10 cellular contexts compared by ENCODE assay signal in the genomic region with DNA sequence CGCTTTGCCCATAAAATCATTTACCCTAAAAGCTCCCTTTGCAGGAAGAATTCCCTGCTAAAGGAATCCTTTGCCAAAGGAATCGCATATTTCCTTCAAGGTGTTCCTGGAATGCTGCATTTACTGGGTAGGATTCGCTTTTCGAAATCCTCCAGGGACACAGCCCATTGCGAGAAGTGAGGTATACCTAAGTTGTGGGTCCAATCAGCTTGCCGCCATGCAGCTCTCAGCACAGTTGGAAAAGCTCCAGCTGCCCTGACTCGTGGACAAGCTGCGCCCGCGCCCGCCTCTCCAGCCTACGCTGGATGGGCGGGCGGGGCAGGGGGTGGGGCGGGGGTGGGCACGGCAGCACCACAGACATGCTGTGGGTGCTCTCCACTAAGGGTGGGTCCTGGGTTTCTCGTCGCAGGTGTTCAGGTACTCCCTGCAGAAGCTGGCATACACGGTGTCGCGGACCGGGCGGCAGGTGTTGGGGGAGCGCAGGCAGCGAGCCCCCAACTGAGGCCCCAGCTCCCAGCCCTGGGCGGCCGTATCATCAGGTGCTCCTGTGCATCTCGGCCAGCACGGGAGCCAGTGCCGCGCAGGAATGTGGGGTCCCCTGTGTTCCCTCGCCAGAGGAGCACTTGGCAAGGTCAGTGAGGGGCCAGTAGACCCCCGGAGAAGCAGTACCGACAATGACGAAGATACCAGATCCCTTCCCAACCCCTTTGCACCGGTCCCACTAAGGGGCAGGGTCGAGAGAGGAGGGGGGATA. TPM values are rescaled to one million over a fixed set of nuclear protein-coding genes. Genes with fewer than 3 reads are reported as not detected.
DNase-seq lines count a peak whose midpoint lies in the region; ATAC-seq, FAIRE-seq and TF ChIP-seq lines count a peak whose summit lies in the region.
"Had no signal": no experiment of that assay in that cellular context is flagged by ENCODE, and none has a peak within 500 bp of the region (broad histone marks: within the 10 kb centered on the region; RNA-seq: fewer than 3 reads in every experiment).

No MANE protein-coding gene starts in this region.

- 59 to 77% methylated on average over 7 to 27 of the region's 37 CpGs for WGBS in thyroid gland, 2 donors

- H3K4me3 ChIP-seq in endothelial cell of umbilical vein (replicated peaks in 1 of 3; ENCODE audit: insufficient read depth in 1 of 3, low read depth in 1 of 3, low read length in 3 of 3) (no peak overlapping the region), lower lobe of right lung (peak overlapping the region; percentile 38), thyroid gland (replicated peaks in 1 of 3) (no peak overlapping the region), tibial artery (no peak overlapping the region)

- H3K9me3 ChIP-seq in endothelial cell of umbilical vein (replicated peaks; ENCODE audit: control insufficient read depth, insufficient read depth, low read length), result no peaks in the 10 kb centered on the region
- no peaks in the 10 kb centered on the region for H3K9me3 ChIP-seq in lower lobe of right lung
- H3K9me3 ChIP-seq in thyroid gland, result no peaks in the 10 kb centered on the region
- no peaks in the 10 kb centered on the region for H3K9me3 ChIP-seq in tibial artery

- TF ChIP-seq POLR2A in endothelial cell of umbilical vein (IDR thresholded peaks at IDR 0.05; ENCODE audit: low read depth, low read length) (no peak), thyroid gland (IDR thresholded peaks at IDR 0.05) (no peak)

- H3K27me3 ChIP-seq in endothelial cell of umbilical vein (ENCODE audit: control insufficient read depth in 2 of 2, insufficient read depth in 2 of 2, low read length in 2 of 2) (no peaks in the 10 kb centered on the region), lower lobe of right lung (ENCODE audit: low read depth) (no peaks in the 10 kb centered on the region), thyroid gland (no peaks in the 10 kb centered on the region), tibial artery (no peaks in the 10 kb centered on the region)

- peaks cover 80% of the 10 kb centered on the region for H3K79me2 ChIP-seq in endothelial cell of umbilical vein (ENCODE audit: control insufficient read depth, insufficient read depth, low read length)

- intact Hi-C loops in endothelial cell of umbilical vein (cut with micrococcal nuclease) (no loop called here), lower lobe of right lung (cut with DNase I) (no loop called here), thyroid gland (cut with DNase I) (no loop called here), tibial artery (cut with DNase I; ENCODE audit: low total_unique reads) (no loop called here)

- POLR2A ChIA-PET in endothelial cell of umbilical vein (lab: Charles Lee), result no interaction called here

- ATAC-seq in lower lobe of right lung (peak; percentile 76 to 77), GM18867 (IDR thresholded peaks at IDR 0.05; ENCODE audit: unreplicated experiment) (no peak), GM18861 (IDR thresholded peaks at IDR 0.05; ENCODE audit: unreplicated experiment) (no peak)
- ATAC-seq: activated CD8-positive, alpha-beta T cell treated with anti-CD3 and anti-CD28 coated beads for 36 hours had no signal

- no peak for TF ChIP-seq CTCF in endothelial cell of umbilical vein (IDR thresholded peaks at IDR 0.05; ENCODE audit: extremely low read depth in 1 of 2, insufficient read depth in 1 of 2, low read depth in 1 of 2, low read length in 2 of 2)
- no peak for TF ChIP-seq CTCF in lower lobe of right lung (IDR thresholded peaks at IDR 0.05)
- no peak for TF ChIP-seq CTCF in thyroid gland (IDR thresholded peaks at IDR 0.05)
- no peak for TF ChIP-seq CTCF in tibial artery (IDR thresholded peaks at IDR 0.05)

- no peak overlapping the region for H3K9ac ChIP-seq in endothelial cell of umbilical vein (replicated peaks; ENCODE audit: extremely low read depth, insufficient read depth, low read length)

- FAIRE-seq in endothelial cell of umbilical vein (lab: Jason Lieb, UNC), result peak; percentile 70
- FAIRE-seq in frontal cortex (lab: Jason Lieb, UNC), result no peak

- no peak overlapping the region for H3K4me2 ChIP-seq in endothelial cell of umbilical vein (ENCODE audit: insufficient read depth, low read length)

- peak; percentile 94 for DNase-seq in NCI-H226
- peak; percentile 44 for DNase-seq in endothelial cell of umbilical vein (ENCODE audit: low read depth, low spot score)
- DNase-seq in lower lobe of right lung, result peak; percentile 82
- peak; percentile 76 to 78 for DNase-seq in thyroid gland
- no peak for DNase-seq in tibial artery
- DNase-seq in frontal cortex (ENCODE audit: low spot score in 2 of 2), result no peak
- DNase-seq: activated CD8-positive, alpha-beta T cell treated with anti-CD3 and anti-CD28 coated beads for 36 hours; Karpas-422 had no signal

- H3K27ac ChIP-seq in endothelial cell of umbilical vein (ENCODE audit: insufficient read depth, low read depth, low read length) (no peak overlapping the region), lower lobe of right lung (no peak overlapping the region), thyroid gland (no peak overlapping the region), tibial artery (no peak overlapping the region)

- dilution Hi-C loops in endothelial cell of umbilical vein (cut with MboI; ENCODE audit: extremely low pct_ligation_motif_present, low sequenced_read_pairs), result loop anchor here (25.0 kb wide), 1 partner anchor 260 kb away; the partner anchor contains the start of gene GHRH

- H2AFZ ChIP-seq in endothelial cell of umbilical vein (ENCODE audit: low read depth, low read length), result no peak overlapping the region

- BruUV-seq in endothelial cell of umbilical vein (replicated peaks; lab: Mats Ljungman, UMichigan), result no TSS peak

- CTCF ChIA-PET in endothelial cell of umbilical vein (lab: Charles Lee), result interaction anchor here (1.2 kb wide), 1 partner anchor 27 kb away, joined by 4 read pairs; no protein-coding TSS in a partner anchor

- H3K4me1 ChIP-seq in endothelial cell of umbilical vein (ENCODE audit: control insufficient read depth, extremely low read depth, insufficient read depth, low read length) (peaks cover 48% of the 10 kb centered on the region), lower lobe of right lung (peaks cover 84% of the 10 kb centered on the region), thyroid gland (peaks cover 22 to 36% of the 10 kb centered on the region in 2 donors), tibial artery (peaks cover 0 to 59% (median 46%) of the 10 kb centered on the region in 4 donors)

- H4K20me1 ChIP-seq in endothelial cell of umbilical vein (replicated peaks; ENCODE audit: control insufficient read depth, extremely low read depth, insufficient read depth, low read length), result peaks cover 3% of the 10 kb centered on the region

- H3K9me1 ChIP-seq in endothelial cell of umbilical vein (replicated peaks; ENCODE audit: control insufficient read depth, extremely low read depth, insufficient read depth, low read length), result no peaks in the 10 kb centered on the region

- peaks cover 0 to 10% of the 10 kb centered on the region in 2 experiments for H3K36me3 ChIP-seq in endothelial cell of umbilical vein (ENCODE audit: control insufficient read depth in 2 of 2, extremely low read depth in 1 of 2, insufficient read depth in 2 of 2, low read length in 2 of 2)
- peaks cover 10% of the 10 kb centered on the region for H3K36me3 ChIP-seq in lower lobe of right lung
- H3K36me3 ChIP-seq in thyroid gland, result peaks cover 5 to 15% of the 10 kb centered on the region in 2 donors
- peaks cover 0 to 18% (median 17%) of the 10 kb centered on the region in 3 donors for H3K36me3 ChIP-seq in tibial artery

TF ChIP-seq in endothelial cell of umbilical vein, 7 proteins besides CTCF, POLR2A, EP300 and RAD21:
- no peak for TF ChIP-seq GATA2 (IDR thresholded peaks at IDR 0.05; ENCODE audit: insufficient read depth, insufficient read length, low read depth, low read length)
- TF ChIP-seq MYC (IDR thresholded peaks at IDR 0.05; ENCODE audit: low read depth, low read length), result no peak
- no peak for TF ChIP-seq MAX (IDR thresholded peaks at IDR 0.05; ENCODE audit: insufficient read depth, insufficient read length)
- no peak for TF ChIP-seq POLR2AphosphoS5 (IDR thresholded peaks at IDR 0.05; ENCODE audit: insufficient read depth, low read depth, low read length)
- no peak for TF ChIP-seq EZH2 (IDR thresholded peaks at IDR 0.05; ENCODE audit: borderline replicate concordance, low read depth, low read length, severe bottlenecking)
- no peak for TF ChIP-seq FOS (IDR thresholded peaks at IDR 0.05; ENCODE audit: borderline replicate concordance, insufficient read depth, low read length)
- TF ChIP-seq JUN (IDR thresholded peaks at IDR 0.05; ENCODE audit: borderline replicate concordance, insufficient read depth, insufficient read length, low read depth), result no peak

RNA-seq across cellular contexts. Expression of gene NNAT, which starts 1.4 kb away (rescaled TPM):
- total RNA-seq in endothelial cell of umbilical vein, result 2.3 and 10.7 TPM in 2 replicates
- polyA plus RNA-seq in endothelial cell of umbilical vein, result 32.9 and 37.7 TPM in 2 replicates
- 23.3 and 27.9 TPM in 2 replicates for polyA plus RNA-seq in endothelial cell of umbilical vein (2011; cell fraction: cytosol; rRNA removed)
- polyA plus RNA-seq in endothelial cell of umbilical vein (2011; cell fraction: nucleus; rRNA removed), result 8.7 and 10.4 TPM in 2 replicates
- 20.5 and 40.1 TPM in 2 replicates for polyA plus RNA-seq in endothelial cell of umbilical vein (2012)
- polyA minus RNA-seq in endothelial cell of umbilical vein, result 10.0 and 14.6 TPM in 2 replicates
- not detected for polyA minus RNA-seq in endothelial cell of umbilical vein (2011; cell fraction: cytosol; rRNA and poly(A)+ RNA removed)
- polyA minus RNA-seq in endothelial cell of umbilical vein (2011; cell fraction: nucleus; rRNA and poly(A)+ RNA removed), result 1.0 and 2.0 TPM in 2 replicates
- 0.83 TPM for total RNA-seq in lower lobe of right lung
- 1 to 10 TPM in 3 of 4 donors, under 1 TPM in 1; 0.45 to 4.9 (median 1.6) TPM for total RNA-seq in thyroid gland
- 367 TPM for total RNA-seq in frontal cortex

RNA-seq across cellular contexts. Expression of gene BLCAP, which starts 5.2 kb away (rescaled TPM):
- total RNA-seq in endothelial cell of umbilical vein (74.1 and 90.3 TPM in 2 replicates), lower lobe of right lung (66.8 TPM), thyroid gland (10 to 100 TPM; 56.6 to 80.3 (median 64.5) TPM), frontal cortex (98.6 TPM)
- 178 and 196 TPM in 2 replicates for polyA plus RNA-seq in endothelial cell of umbilical vein
- polyA plus RNA-seq in endothelial cell of umbilical vein (2011; cell fraction: cytosol; rRNA removed), result 107 and 117 TPM in 2 replicates
- polyA plus RNA-seq in endothelial cell of umbilical vein (2011; cell fraction: nucleus; rRNA removed), result 144 and 154 TPM in 2 replicates
- 93.2 and 96.6 TPM in 2 replicates for polyA plus RNA-seq in endothelial cell of umbilical vein (2012)
- 213 and 238 TPM in 2 replicates for polyA minus RNA-seq in endothelial cell of umbilical vein
- polyA minus RNA-seq in endothelial cell of umbilical vein (2011; cell fraction: cytosol; rRNA and poly(A)+ RNA removed), result 40.9 TPM
- polyA minus RNA-seq in endothelial cell of umbilical vein (2011; cell fraction: nucleus; rRNA and poly(A)+ RNA removed), result 93.9 and 96.3 TPM in 2 replicates

Comparison
In these comparisons a context has a peak if more than half of its experiments do, and no peak if none do; other contexts are left out.
1. DNase-seq: peak in NCI-H226 (single experiment), endothelial cell of umbilical vein (single experiment), lower lobe of right lung (single experiment) and thyroid gland (2 of 2); none in tibial artery (0 of 2) and frontal cortex (0 of 2).
2. ATAC-seq: peak in lower lobe of right lung (2 of 2); none in GM18867 (single experiment) and GM18861 (single experiment).
3. RNA of gene NNAT, which starts 1.4 kb away (total RNA-seq): 367 TPM in frontal cortex (single experiment); 2.3 to 10.7 TPM in endothelial cell of umbilical vein, 0.45 to 4.9 TPM in thyroid gland and 0.83 TPM in lower lobe of right lung (single experiment); every median in the first group is over 10 times any median in the second.